8 cellular contexts compared by ENCODE assay signal in the genomic region with DNA sequence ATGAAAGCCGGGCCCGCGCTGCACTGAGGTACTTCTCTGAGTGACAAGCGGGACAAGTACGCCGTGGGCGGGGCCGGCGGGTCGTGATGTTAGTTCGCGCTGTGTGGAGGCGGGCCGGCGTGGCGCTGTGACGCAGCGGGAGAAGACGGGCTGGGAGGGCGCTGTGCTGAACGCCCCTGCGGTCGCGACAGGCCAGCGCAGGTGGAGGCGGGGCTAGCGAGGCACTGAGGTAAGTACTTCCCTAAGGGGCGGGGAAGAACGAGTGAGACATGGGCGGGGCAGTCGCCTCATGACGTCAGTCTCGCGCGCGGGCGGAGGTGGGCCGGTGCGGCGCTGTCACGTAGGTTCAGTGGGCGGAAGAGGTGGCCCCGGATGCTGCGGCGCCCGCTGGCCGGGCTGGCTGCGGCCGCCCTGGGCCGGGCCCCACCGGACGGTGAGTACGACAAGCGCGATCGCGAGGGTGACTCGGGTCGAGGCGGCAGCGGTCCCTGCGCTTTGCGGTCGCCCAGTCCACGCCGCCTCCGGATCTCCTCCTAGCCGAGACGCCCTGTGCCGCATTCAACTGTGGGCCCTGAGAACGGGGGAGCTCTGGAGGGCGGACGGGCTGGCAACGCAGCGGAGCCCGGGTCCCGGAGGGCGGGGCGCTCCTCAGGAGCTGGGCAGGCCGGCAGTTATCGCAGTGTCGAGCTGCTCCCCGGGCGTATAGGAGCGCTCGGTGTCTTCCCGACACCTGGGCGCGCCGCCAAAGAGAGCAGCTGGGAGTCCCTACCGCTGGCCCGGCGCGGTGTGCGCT.
DNase-seq lines count a peak whose midpoint lies in the region; ATAC-seq and FAIRE-seq lines count a peak whose summit lies in the region.

A gene with protein sequence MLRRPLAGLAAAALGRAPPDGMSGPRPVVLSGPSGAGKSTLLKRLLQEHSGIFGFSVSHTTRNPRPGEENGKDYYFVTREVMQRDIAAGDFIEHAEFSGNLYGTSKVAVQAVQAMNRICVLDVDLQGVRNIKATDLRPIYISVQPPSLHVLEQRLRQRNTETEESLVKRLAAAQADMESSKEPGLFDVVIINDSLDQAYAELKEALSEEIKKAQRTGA (plus strand): TSS at position 349 of the 793 bp plus-strand sequence. CDS start 24 bp downstream, at position 373.

- FAIRE-seq in islet of Langerhans (lab: Jason Lieb, UNC), result peak; percentile 60

- ATAC-seq in GM19043 (IDR thresholded peaks at IDR 0.05; ENCODE audit: low read depth, unreplicated experiment) (peak; percentile 88), HG03378 (IDR thresholded peaks at IDR 0.05; ENCODE audit: unreplicated experiment) (peak; percentile 86)
- peak; percentile 90 to 93 for ATAC-seq in activated CD4-positive, CD25-positive, alpha-beta regulatory T cell treated with anti-CD3 and anti-CD28 coated beads, Interleukin-2, amount 50 U/mL, for 24 hours

- peak; percentile 96 for DNase-seq in AG20443 (ENCODE audit: low spot score)
- DNase-seq in NCI-H446 treated with DMSO at 0.1 percent for 48 hours (lab: John Stamatoyannopoulos, UW), result peak; percentile 99
- DNase-seq in cerebellar cortex (ENCODE audit: low spot score), result peak; percentile 99
- DNase-seq in stimulated activated CD4-positive, alpha-beta T cell treated with anti-CD3 and anti-CD28 coated beads, Interleukin-12 subunit alpha, Interleukin-12 subunit beta, amount 100 ng/mL, for 4 hours, result peak; percentile 100

Comparison
In these comparisons a context has a peak if more than half of its experiments do, and no peak if none do; other contexts are left out.
1. Peak in every context shown above with its lines: DNase-seq and ATAC-seq.